ENCODE assay signal across 8 cellular contexts in the genomic region with DNA sequence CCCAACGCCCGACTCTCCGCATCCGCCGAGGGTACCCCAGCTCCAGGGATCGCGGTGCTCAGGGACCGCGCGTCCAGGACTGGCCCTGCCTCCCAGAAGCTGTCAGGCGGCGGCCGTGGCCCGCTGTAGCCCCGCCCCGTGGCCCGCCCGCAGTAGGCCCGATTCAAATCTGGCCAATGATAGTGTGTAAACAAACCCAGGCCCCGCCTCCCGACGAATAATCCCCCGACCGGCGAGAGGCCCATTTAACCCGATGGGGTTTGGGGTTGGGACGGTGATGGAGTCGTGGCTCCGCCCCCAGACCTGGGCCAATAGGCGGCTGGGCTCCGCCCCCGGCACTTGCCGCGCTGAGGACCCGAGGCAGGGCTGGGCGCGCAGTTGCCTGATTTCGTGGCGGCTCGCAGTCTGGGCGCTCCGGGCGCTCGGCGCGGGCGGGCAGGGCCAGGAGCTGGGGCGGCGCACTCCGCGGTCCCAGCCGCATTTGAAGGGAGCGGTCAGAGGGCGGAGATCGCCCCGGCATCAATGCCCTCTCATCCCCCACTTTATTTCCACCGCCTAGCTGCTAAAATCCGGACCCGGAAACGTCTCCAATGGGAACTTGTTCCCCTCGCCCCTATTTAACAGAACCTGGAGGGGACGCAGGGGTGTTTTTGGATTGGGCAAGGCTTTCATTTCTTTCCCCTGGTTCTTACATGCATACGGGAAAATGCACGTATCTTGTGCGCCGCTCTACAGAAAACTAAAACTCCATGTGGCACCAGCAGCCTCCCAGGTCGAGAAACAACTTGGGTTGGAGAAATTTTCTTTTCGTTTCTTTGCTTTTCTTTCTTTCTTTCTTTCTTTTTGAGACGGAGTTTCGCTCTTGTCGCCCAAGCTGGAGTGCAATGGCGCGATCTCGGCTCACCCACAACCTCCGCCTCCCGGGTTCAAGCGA. TPM values are rescaled to one million over a fixed set of nuclear protein-coding genes. Genes with fewer than 3 reads are reported as not detected.
DNase-seq lines count a peak whose midpoint lies in the region; ATAC-seq and TF ChIP-seq lines count a peak whose summit lies in the region.

No MANE protein-coding gene starts in this region.

- peak overlapping the region; percentile 90 for H3K27ac ChIP-seq in suprapubic skin

- H3K27me3 ChIP-seq in GM06990 (replicated peaks; ENCODE audit: control insufficient read depth, insufficient read depth, low read length): no peaks in the 10 kb centered on the region
- H3K27me3 ChIP-seq in suprapubic skin: no peaks in the 10 kb centered on the region

- ATAC-seq in HG02571 (IDR thresholded peaks at IDR 0.05; ENCODE audit: unreplicated experiment): peak; percentile 92

- TF ChIP-seq EP300 in suprapubic skin (IDR thresholded peaks at IDR 0.05): no peak

- peak; percentile 99 for DNase-seq in GM06990 (ENCODE audit: extremely low read depth, insufficient read length)
- DNase-seq in NB4 (ENCODE audit: low read depth): peak; percentile 100
- DNase-seq in SK-N-DZ (ENCODE audit: low spot score): peak; percentile 95
- DNase-seq in activated naive CD4-positive, alpha-beta T cell treated with anti-CD3 and anti-CD28 coated beads, Interleukin-2, amount 50 U/mL, for 16 hours: peak; percentile 100
- peak; percentile 99 for DNase-seq in globus pallidus (ENCODE audit: low spot score)
- DNase-seq in nucleus accumbens (lab: John Stamatoyannopoulos, UW): peak; percentile 92 to 100 (median 99)
- peak; percentile 100 for DNase-seq in suprapubic skin (ENCODE audit: low spot score in 2 of 2)

- 6% methylated on average over 47 of the region's 77 CpGs for WGBS in suprapubic skin

- TF ChIP-seq CTCF in GM06990 (IDR thresholded peaks at IDR 0.05; ENCODE audit: insufficient read depth, low read length, poor library complexity, severe bottlenecking): no peak
- TF ChIP-seq CTCF in NB4 (IDR thresholded peaks at IDR 0.05; ENCODE audit: low read depth, low read length): no peak
- TF ChIP-seq CTCF in suprapubic skin (IDR thresholded peaks at IDR 0.05): no peak

- no peaks in the 10 kb centered on the region for H3K9me3 ChIP-seq in suprapubic skin

- H3K4me3 ChIP-seq in GM06990 (replicated peaks; ENCODE audit: low read depth, low read length) (peak overlapping the region; percentile 77), NB4 (ENCODE audit: low read depth, low read length) (peak overlapping the region; percentile 90), suprapubic skin (peak overlapping the region; percentile 58)

- H3K36me3 ChIP-seq in GM06990 (ENCODE audit: control insufficient read depth, insufficient read depth, low read length) (no peaks in the 10 kb centered on the region), suprapubic skin (no peaks in the 10 kb centered on the region)

- peaks cover 28% of the 10 kb centered on the region for H3K4me1 ChIP-seq in suprapubic skin

- TF ChIP-seq POLR2A in NB4 (IDR thresholded peaks at IDR 0.05; ENCODE audit: extremely low read depth, insufficient read length): peak; percentile 98
- TF ChIP-seq POLR2A in suprapubic skin (IDR thresholded peaks at IDR 0.05): peak; percentile 59 to 72

RNA-seq across cellular contexts. Expression of gene BICRA, which starts 8.4 kb away (rescaled TPM):
- 0.51 and 0.93 TPM in 2 replicates for polyA plus RNA-seq in SK-N-DZ (2014; cell fraction: cytosol; rRNA removed)
- polyA plus RNA-seq in SK-N-DZ (2014; cell fraction: nucleus; rRNA removed): 0.38 and 8.2 TPM in 2 replicates
- total RNA-seq in suprapubic skin: 10 to 100 TPM; 10.7 to 33.6 (median 22.9) TPM

RNA-seq across cellular contexts. Expression of gene ZNF541, which starts 27.6 kb away (rescaled TPM):
- polyA plus RNA-seq in SK-N-DZ (2014; cell fraction: cytosol; rRNA removed): 0.05 TPM in 1 of 2 replicates, not detected in the other
- not detected in 2 replicates for polyA plus RNA-seq in SK-N-DZ (2014; cell fraction: nucleus; rRNA removed)
- under 1 TPM in 3 of 4 donors, not detected in 1; 0.49 to 0.80 (median 0.51) TPM for total RNA-seq in suprapubic skin

Comparison
In these comparisons a context has a peak if more than half of its experiments do, and no peak if none do; other contexts are left out.
1. Peak in every context shown above with its lines: DNase-seq, ATAC-seq, H3K4me3 ChIP-seq and H3K27ac ChIP-seq.